ENCODE assay signal across 8 cellular contexts in the genomic region with DNA sequence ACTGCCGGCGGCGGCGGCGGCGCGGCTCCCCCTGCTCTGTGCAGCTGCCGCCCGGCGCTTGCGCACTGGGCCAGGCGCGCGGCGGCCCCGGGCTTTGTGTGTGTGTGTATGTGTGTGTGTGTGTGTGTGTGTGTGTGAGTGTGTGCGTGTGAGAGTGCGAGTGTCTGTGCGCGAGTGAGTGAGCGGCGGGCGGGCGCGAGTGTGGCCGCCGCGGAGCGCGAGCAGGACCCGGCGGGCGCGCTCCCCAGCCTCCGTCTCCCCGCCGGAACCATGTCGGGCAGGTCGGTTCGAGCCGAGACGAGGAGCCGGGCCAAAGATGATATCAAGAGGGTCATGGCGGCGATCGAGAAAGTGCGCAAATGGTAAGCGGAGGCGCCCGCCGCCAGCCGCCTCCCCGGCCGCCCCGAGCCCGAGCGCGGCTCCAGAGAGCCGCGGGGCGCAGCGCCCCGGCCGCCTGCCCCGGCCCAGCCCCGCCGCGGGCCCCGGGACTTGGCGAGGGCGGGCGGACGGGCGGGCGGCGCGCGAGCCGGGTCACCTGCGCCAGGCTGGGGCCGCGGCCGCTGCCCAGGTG. TPM values are rescaled to one million over a fixed set of nuclear protein-coding genes. Genes with fewer than 3 reads are reported as not detected.
DNase-seq lines count a peak whose midpoint lies in the region; ATAC-seq and TF ChIP-seq lines count a peak whose summit lies in the region.

A gene (plus strand): TSS at position 63 of the 571 bp plus-strand sequence. CDS start 208 bp downstream, at position 271.

- H3K27me3 Mint-ChIP-seq in GM23338 (ENCODE audit: insufficient read depth, low read depth, poor library complexity) (peaks cover 37% of the 10 kb centered on the region), endodermal cell (ENCODE audit: insufficient read depth) (peaks cover 27% of the 10 kb centered on the region), memory B cell (peaks cover 9% of the 10 kb centered on the region)
- H3K27me3 Mint-ChIP-seq in activated CD8-positive, alpha-beta T cell treated with anti-CD3 and anti-CD28 coated beads, Interleukin-2, amount 10 ng/mL, durations not matched to agents 7 days and 5 days (ENCODE audit: low read depth), result peaks cover 20% of the 10 kb centered on the region

- POLR2A ChIA-PET in AG04450 (lab: Yijun Ruan, JAX), result interaction anchor here (0.6 kb wide), 1 partner anchor 514 kb away, joined by 3 read pairs; no protein-coding TSS in a partner anchor
- POLR2A ChIA-PET in activated CD8-positive, alpha-beta T cell treated with anti-CD3 and anti-CD28 coated beads, Interleukin-2, amount 10 ng/mL, durations not matched to agents 7 days and 5 days (lab: Charles Lee), result interaction anchor here (1.2 to 1.5 kb wide), 2 partner anchors 30 to 133 kb away, joined by 4 to 5 read pairs; a partner anchor contains a TSS

- peak within 1 kb of the TSS; percentile 95 for H2AFZ ChIP-seq in GM23338

- CTCF ChIA-PET in AG04450 (lab: Charles Lee), result no interaction called here
- CTCF ChIA-PET in activated CD8-positive, alpha-beta T cell treated with anti-CD3 and anti-CD28 coated beads, Interleukin-2, amount 10 ng/mL, durations not matched to agents 7 days and 5 days (lab: Charles Lee), result interaction anchor here (1.0 kb wide), 1 partner anchor 227 kb away, joined by 4 read pairs; no protein-coding TSS in a partner anchor

- H3K27me3 ChIP-seq in AG04450 (ENCODE audit: control insufficient read depth, insufficient read depth, low read length) (no peaks in the 10 kb centered on the region), GM23338 (ENCODE audit: insufficient read depth) (peaks cover 43% of the 10 kb centered on the region), endodermal cell (ENCODE audit: control insufficient read depth, insufficient read depth, low read length, poor library complexity, severe bottlenecking) (peaks cover 18% of the 10 kb centered on the region)

- peaks cover 4% of the 10 kb centered on the region for H3K9me3 ChIP-seq in AG04450 (ENCODE audit: control insufficient read depth, insufficient read depth, low read length)
- H3K9me3 ChIP-seq in endodermal cell (ENCODE audit: control insufficient read depth, low read length), result no peaks in the 10 kb centered on the region

- no peaks in the 10 kb centered on the region for H3K36me3 ChIP-seq in GM23338 (ENCODE audit: insufficient read depth)
- H3K36me3 ChIP-seq in endodermal cell (ENCODE audit: control insufficient read depth, insufficient read depth, low read length), result no peaks in the 10 kb centered on the region

- H4K20me1 ChIP-seq in GM23338 (replicated peaks; ENCODE audit: insufficient read depth), result peaks cover 3% of the 10 kb centered on the region; the same call in 1 of the 2 replicates

- H3K4me1 Mint-ChIP-seq in GM23338, result peaks cover 11% of the 10 kb centered on the region; the same call in 2 of the 3 replicates
- H3K4me1 Mint-ChIP-seq in activated CD8-positive, alpha-beta T cell treated with anti-CD3 and anti-CD28 coated beads, Interleukin-2, amount 10 ng/mL, durations not matched to agents 7 days and 5 days (ENCODE audit: low read depth), result peaks cover 18% of the 10 kb centered on the region
- peaks cover 5% of the 10 kb centered on the region for H3K4me1 Mint-ChIP-seq in endodermal cell
- H3K4me1 Mint-ChIP-seq in memory B cell, result peaks cover 18% of the 10 kb centered on the region

- peak; percentile 33 for DNase-seq in AG04450 (ENCODE audit: low read depth, low spot score)
- DNase-seq in GM23338 (ENCODE audit: low spot score), result peak; percentile 62
- DNase-seq in NCI-H510A (lab: John Stamatoyannopoulos, UW), result peak; percentile 58
- DNase-seq in activated CD8-positive, alpha-beta T cell treated with anti-CD3 and anti-CD28 coated beads, Interleukin-2, amount 10 ng/mL, durations not matched to agents 7 days and 5 days, result peak; percentile 74
- peak; percentile 92 for DNase-seq in endodermal cell
- peak in 1 of 2 donors; percentile 70 for DNase-seq in memory B cell (ENCODE audit: low spot score in 2 of 2)
- peak; percentile 31 to 49 (median 32) for DNase-seq in stimulated activated CD4-positive, alpha-beta T cell treated with anti-CD3 and anti-CD28 coated beads, TNF-alpha, amount 100 ng/mL, for 48 hours (ENCODE audit: low read depth in 3 of 3)

- H3K9ac ChIP-seq in endodermal cell (ENCODE audit: extremely low read depth, low read length, poor library complexity, severe bottlenecking), result peak within 1 kb of the TSS; percentile 66

- H3K9me3 Mint-ChIP-seq in GM23338 (no peaks in the 10 kb centered on the region; the same call in 2 of the 3 replicates), endodermal cell (peaks cover 4% of the 10 kb centered on the region), memory B cell (peaks cover 8% of the 10 kb centered on the region)
- peaks cover 6% of the 10 kb centered on the region for H3K9me3 Mint-ChIP-seq in activated CD8-positive, alpha-beta T cell treated with anti-CD3 and anti-CD28 coated beads, Interleukin-2, amount 10 ng/mL, durations not matched to agents 7 days and 5 days (ENCODE audit: insufficient read depth)

- ATAC-seq in GM23338 (peak; percentile 46), memory B cell (ENCODE audit: low read depth) (peak; percentile 73), GM18520 (IDR thresholded peaks at IDR 0.05; ENCODE audit: unreplicated experiment) (no peak)
- ATAC-seq in activated CD8-positive, alpha-beta T cell treated with anti-CD3 and anti-CD28 coated beads, Interleukin-2, amount 10 ng/mL, durations not matched to agents 7 days and 5 days, result peak; percentile 81

- H3K27ac Mint-ChIP-seq in GM23338, result peak within 1 kb of the TSS; percentile 95
- peak within 1 kb of the TSS; percentile 83 for H3K27ac Mint-ChIP-seq in activated CD8-positive, alpha-beta T cell treated with anti-CD3 and anti-CD28 coated beads, Interleukin-2, amount 10 ng/mL, durations not matched to agents 7 days and 5 days
- H3K27ac Mint-ChIP-seq in endodermal cell, result peak within 1 kb of the TSS; percentile 48
- H3K27ac Mint-ChIP-seq in memory B cell, result peak within 1 kb of the TSS; percentile 97

- peaks cover 36% of the 10 kb centered on the region for H3K79me2 ChIP-seq in GM23338 (replicated peaks; ENCODE audit: insufficient read depth)

- no peak for TF ChIP-seq CTCF in AG04450 (IDR thresholded peaks at IDR 0.05; ENCODE audit: low read depth, low read length)
- TF ChIP-seq CTCF in GM23338 (conservative IDR thresholded peaks at IDR 0.05; ENCODE audit: low read depth in 2 of 2), result no peak
- TF ChIP-seq CTCF in endodermal cell (conservative IDR thresholded peaks at IDR 0.05), result no peak

- H3K36me3 Mint-ChIP-seq in GM23338 (ENCODE audit: low read depth) (peaks cover 3% of the 10 kb centered on the region; the same call in 2 of the 3 replicates), endodermal cell (ENCODE audit: low read depth) (no peaks in the 10 kb centered on the region), memory B cell (peaks cover 6% of the 10 kb centered on the region)
- H3K36me3 Mint-ChIP-seq in activated CD8-positive, alpha-beta T cell treated with anti-CD3 and anti-CD28 coated beads, Interleukin-2, amount 10 ng/mL, durations not matched to agents 7 days and 5 days (ENCODE audit: low read depth), result peaks cover 3% of the 10 kb centered on the region

- H3K9me2 ChIP-seq in GM23338 (ENCODE audit: insufficient read depth), result no peaks in the 10 kb centered on the region

- H3K4me3 Mint-ChIP-seq in GM23338 (peak within 1 kb of the TSS; percentile 97), endodermal cell (peak within 1 kb of the TSS; percentile 79), memory B cell (peak within 1 kb of the TSS; percentile 92)
- H3K4me3 Mint-ChIP-seq in activated CD8-positive, alpha-beta T cell treated with anti-CD3 and anti-CD28 coated beads, Interleukin-2, amount 10 ng/mL, durations not matched to agents 7 days and 5 days, result peak within 1 kb of the TSS; percentile 83

- H3K4me3 ChIP-seq in AG04450 (ENCODE audit: low read depth, low read length), result peak within 1 kb of the TSS; percentile 62
- peak within 1 kb of the TSS; percentile 82 for H3K4me3 ChIP-seq in GM23338
- H3K4me3 ChIP-seq in endodermal cell (ENCODE audit: low read length), result peak within 1 kb of the TSS; percentile 86

- H3K4me1 ChIP-seq in GM23338 (ENCODE audit: insufficient read depth), result peaks cover 12% of the 10 kb centered on the region
- peaks cover 4% of the 10 kb centered on the region for H3K4me1 ChIP-seq in endodermal cell (ENCODE audit: control insufficient read depth, insufficient read depth, low read length)

- 0% methylated on average over 15 to 83 of the region's 83 CpGs for WGBS in endodermal cell (ENCODE audit: insufficient coverage in 1 of 2, insufficient read length in 1 of 2), 2 experiments

- H3F3A ChIP-seq in GM23338 (replicated peaks; ENCODE audit: low read depth), result peaks cover 16% of the 10 kb centered on the region; the same call in 1 of the 2 replicates

- H3K27ac ChIP-seq in AG04450 (ENCODE audit: low read depth, low read length), result peak within 1 kb of the TSS; percentile 21
- H3K27ac ChIP-seq in GM23338 (ENCODE audit: low read depth), result no peak within 1 kb of the TSS
- H3K27ac ChIP-seq in endodermal cell (ENCODE audit: low read depth, low read length), result peak within 1 kb of the TSS; percentile 83

- peak within 1 kb of the TSS; percentile 90 for H3K4me2 ChIP-seq in GM23338

TF ChIP-seq in GM23338, 12 proteins besides CTCF, POLR2A, EP300 and RAD21 (continues in another document):
- no peak for TF ChIP-seq EZH2phosphoT487 (IDR thresholded peaks at IDR 0.05; ENCODE audit: unreplicated experiment)

RNA-seq across cellular contexts. Expression of the gene that starts here (rescaled TPM):
- polyA plus RNA-seq in AG04450 (2011; rRNA removed) (4.4 and 4.6 TPM in 2 replicates), GM23338 (2016; fragmentation: Nextera tagmentation; extraction: Ambion mirVana) (14.9 and 18.0 TPM in 2 replicates)
- polyA minus RNA-seq in AG04450 (2011; rRNA and poly(A)+ RNA removed), result 3.6 and 4.0 TPM in 2 replicates
- 9.9 and 12.7 TPM in 2 replicates for total RNA-seq in GM23338 (2014; rRNA removed; shearing (Covaris generic))
- total RNA-seq in activated CD8-positive, alpha-beta T cell treated with anti-CD3 and anti-CD28 coated beads, Interleukin-2, amount 10 ng/mL, durations not matched to agents 7 days and 5 days, result 1 to 10 TPM; 6.2 to 8.1 TPM
- total RNA-seq in endodermal cell, result 10 to 100 TPM; 22.3 to 28.9 TPM
- 39.9 TPM for polyA plus RNA-seq in endodermal cell (2013, experiment 1 of 2)
- 39.2 TPM for polyA plus RNA-seq in endodermal cell (2013, experiment 2 of 2)
